ENCODE assay signal across 28 cellular contexts in the genomic region with DNA sequence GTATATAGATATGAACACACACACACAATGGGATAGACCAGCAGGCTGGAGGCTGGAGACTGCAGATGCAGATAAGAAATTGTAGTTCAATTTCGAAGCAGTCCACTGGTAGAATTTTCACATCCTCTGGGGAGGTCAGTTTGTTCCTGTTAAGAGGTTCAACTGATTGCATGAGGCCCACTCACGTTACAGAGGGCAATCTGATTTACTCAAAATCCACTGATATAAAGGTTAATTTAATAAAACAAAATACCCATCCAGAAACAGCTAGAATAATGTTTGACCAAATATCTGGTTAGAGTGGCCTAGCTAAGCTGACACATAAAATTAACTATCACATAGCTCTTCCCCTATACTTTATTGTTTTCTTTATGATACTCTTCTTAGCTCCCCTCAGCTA.
"Had no signal": no experiment of that assay in that cellular context is flagged by ENCODE, and none has a peak within 500 bp of the region (broad histone marks: within the 10 kb centered on the region; RNA-seq: fewer than 3 reads in every experiment).

No MANE protein-coding gene starts in this region.

- H3K27ac Mint-ChIP-seq: activated CD4-positive, alpha-beta memory T cell treated with anti-CD3 and anti-CD28 coated beads, Interleukin-2, amount 10 ng/mL, durations not matched to agents 7 days and 5 days; activated CD4-positive, alpha-beta T cell treated with anti-CD3 and anti-CD28 coated beads, Interleukin-2, amount 10 ng/mL, durations not matched to agents 7 days and 5 days; activated naive CD8-positive, alpha-beta T cell; activated T-helper 17 cell treated with anti-CD3 and anti-CD28 coated beads, Interleukin-2, amount 50 U/mL, for 72 hours; dendritic cell treated with granulocyte-macrophage colony-stimulating factor and Interleukin-4, amounts not matched to agents 40 ng/mL and 50 ng/mL, for 4 days; endodermal cell; WTC11 had no signal

- DNase-seq: activated CD4-positive, alpha-beta memory T cell treated with anti-CD3 and anti-CD28 coated beads, Interleukin-2, amount 10 ng/mL, durations not matched to agents 7 days and 5 days; activated CD4-positive, alpha-beta T cell treated with anti-CD3 and anti-CD28 coated beads for 1 hour; activated CD4-positive, alpha-beta T cell treated with anti-CD3 and anti-CD28 coated beads for 4 hours; activated CD4-positive, alpha-beta T cell treated with anti-CD3 and anti-CD28 coated beads, Interleukin-2, amount 10 ng/mL, durations not matched to agents 7 days and 5 days; activated CD4-positive, alpha-beta T cell treated with anti-CD3 and anti-CD28 coated beads, Interleukin-2, amount 50 U/mL, for 4 hours; activated CD8-positive, alpha-beta memory T cell treated with anti-CD3 and anti-CD28 coated beads, Interleukin-2, amount 50 U/mL, for 48 hours; activated effector memory CD4-positive, alpha-beta T cell treated with Interleukin-2 at 50 U/mL for 16 hours; activated gamma-delta T cell treated with Interleukin-2 at 50 U/mL for 16 hours; activated naive CD4-positive, alpha-beta T cell treated with anti-CD3 and anti-CD28 coated beads, Interleukin-2, amount 50 U/mL, for 16 hours; activated naive CD4-positive, alpha-beta T cell treated with Interleukin-2 at 50 U/mL for 16 hours; activated T-cell treated with anti-CD3 and anti-CD28 coated beads for 4 hours; activated T-cell treated with anti-CD3 and anti-CD28 coated beads, Interleukin-2, amount 50 U/mL, for 4 hours; amniotic stem cell; anterior cingulate cortex; brain microvascular endothelial cell; dorsolateral prefrontal cortex; effector memory CD4-positive, alpha-beta T cell; endodermal cell; foreskin keratinocyte; gastrocnemius medialis; glutamatergic neuron; heart left ventricle; T-helper 2 cell had no signal

- H3K27me3 Mint-ChIP-seq: activated CD4-positive, alpha-beta memory T cell treated with anti-CD3 and anti-CD28 coated beads, Interleukin-2, amount 10 ng/mL, durations not matched to agents 7 days and 5 days; activated CD4-positive, alpha-beta T cell treated with anti-CD3 and anti-CD28 coated beads, Interleukin-2, amount 10 ng/mL, durations not matched to agents 7 days and 5 days; central memory CD8-positive, alpha-beta T cell; dendritic cell treated with granulocyte-macrophage colony-stimulating factor and Interleukin-4, amounts not matched to agents 40 ng/mL and 50 ng/mL, for 4 days had no signal

- H3K9me3 Mint-ChIP-seq: activated CD4-positive, alpha-beta memory T cell treated with anti-CD3 and anti-CD28 coated beads, Interleukin-2, amount 10 ng/mL, durations not matched to agents 7 days and 5 days; activated CD4-positive, alpha-beta T cell treated with anti-CD3 and anti-CD28 coated beads, Interleukin-2, amount 10 ng/mL, durations not matched to agents 7 days and 5 days; activated T-helper 17 cell treated with anti-CD3 and anti-CD28 coated beads, Interleukin-2, amount 50 U/mL, for 72 hours; central memory CD8-positive, alpha-beta T cell; dendritic cell treated with granulocyte-macrophage colony-stimulating factor and Interleukin-4, amounts not matched to agents 40 ng/mL and 50 ng/mL, for 4 days had no signal

- H3K36me3 Mint-ChIP-seq: activated naive CD8-positive, alpha-beta T cell; WTC11 had no signal

- H3K4me3 Mint-ChIP-seq: activated CD4-positive, alpha-beta memory T cell treated with anti-CD3 and anti-CD28 coated beads, Interleukin-2, amount 10 ng/mL, durations not matched to agents 7 days and 5 days; activated CD4-positive, alpha-beta T cell treated with anti-CD3 and anti-CD28 coated beads, Interleukin-2, amount 10 ng/mL, durations not matched to agents 7 days and 5 days; activated naive CD8-positive, alpha-beta T cell; activated T-cell treated with anti-CD3 and anti-CD28 coated beads, Interleukin-2, amount 50 U/mL, for 4 hours; activated T-helper 17 cell treated with anti-CD3 and anti-CD28 coated beads, Interleukin-2, amount 50 U/mL, for 72 hours; central memory CD8-positive, alpha-beta T cell; dendritic cell treated with granulocyte-macrophage colony-stimulating factor and Interleukin-4, amounts not matched to agents 40 ng/mL and 50 ng/mL, for 4 days; endodermal cell; WTC11 had no signal

- H3K4me1 Mint-ChIP-seq: activated CD4-positive, alpha-beta memory T cell treated with anti-CD3 and anti-CD28 coated beads, Interleukin-2, amount 10 ng/mL, durations not matched to agents 7 days and 5 days; activated CD4-positive, alpha-beta T cell treated with anti-CD3 and anti-CD28 coated beads, Interleukin-2, amount 10 ng/mL, durations not matched to agents 7 days and 5 days; activated T-helper 17 cell treated with anti-CD3 and anti-CD28 coated beads, Interleukin-2, amount 50 U/mL, for 72 hours; central memory CD8-positive, alpha-beta T cell; endodermal cell; WTC11 had no signal

- ATAC-seq: activated T-cell treated with anti-CD3 and anti-CD28 coated beads, Interleukin-2, amount 50 U/mL, for 4 hours; activated T-helper 17 cell treated with anti-CD3 and anti-CD28 coated beads, Interleukin-2, amount 50 U/mL, for 72 hours; foreskin keratinocyte; gastrocnemius medialis; heart left ventricle; WTC11 had no signal
